ENCODE assay signal across 24 cellular contexts in the genomic region with DNA sequence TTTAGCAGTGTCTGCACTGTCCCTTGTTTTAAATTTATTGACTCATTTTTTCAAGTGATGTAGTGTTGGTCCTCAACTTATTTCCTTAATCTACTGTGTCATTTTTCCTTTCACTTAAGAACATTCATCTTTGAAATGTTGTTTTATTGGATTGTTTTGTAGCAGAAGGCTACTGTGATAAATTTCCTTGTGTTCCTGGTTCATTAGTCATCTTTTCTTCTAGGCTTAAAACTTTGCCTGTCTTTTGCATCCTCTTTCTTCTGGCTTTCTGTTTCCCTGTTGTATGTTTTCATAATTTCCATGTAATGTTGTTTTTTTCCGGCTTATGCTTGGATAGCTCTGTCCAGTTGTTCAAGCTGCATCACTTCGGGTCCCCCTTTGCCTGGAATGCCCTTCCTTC.
A peak's percentile ranks its signal among the peaks of the same experiment; 100 is the strongest.
DNase-seq lines count a peak whose midpoint lies in the region; ATAC-seq, FAIRE-seq and TF ChIP-seq lines count a peak whose summit lies in the region.
"Had no signal": no experiment of that assay in that cellular context is flagged by ENCODE, and none has a peak within 500 bp of the region (broad histone marks: within the 10 kb centered on the region; RNA-seq: fewer than 3 reads in every experiment).

No MANE protein-coding gene starts in this region.

- H3K56ac ChIP-seq in H1 (replicated peaks; ENCODE audit: insufficient read length, low read depth, low read length) = no peak overlapping the region

- no peaks in the 10 kb centered on the region for H3K9me3 ChIP-seq in H1 (ENCODE audit: insufficient read depth in 2 of 2, low read depth in 1 of 2, low read length in 1 of 2)
- H3K9me3 ChIP-seq in osteoblast (ENCODE audit: low read depth, low read length) = no peaks in the 10 kb centered on the region
- H3K9me3 ChIP-seq: sigmoid colon, testis had no signal

- TF ChIP-seq CTCF in RWPE1 (conservative IDR thresholded peaks at IDR 0.05; ENCODE audit: low read depth) (no peak), H1 (IDR thresholded peaks at IDR 0.05; ENCODE audit: control extremely low read depth in 1 of 3, insufficient read depth in 1 of 3, low read depth in 1 of 3, low read length in 3 of 3) (no peak), osteoblast (IDR thresholded peaks at IDR 0.05; ENCODE audit: extremely low read depth, low read depth, low read length) (no peak), dorsolateral prefrontal cortex (IDR thresholded peaks at IDR 0.05 in 54 of 56, conservative IDR thresholded peaks at IDR 0.05 in 2 of 56; ENCODE audit: low read depth in 1 of 56, partially characterized antibody in 56 of 56) (no peak)

- FAIRE-seq in H1 (lab: Jason Lieb, UNC) = no peak
- FAIRE-seq: G401.6, urothelium cell line had no signal

- peak overlapping the region; percentile 66; the same call in 1 of the 2 replicates for H2BK5ac ChIP-seq in H1 (ENCODE audit: low read depth, low read length)

- no peak overlapping the region for H3K4me3 ChIP-seq in H1 (ENCODE audit: extremely low read depth in 1 of 4, insufficient read depth in 2 of 4, low read depth in 3 of 4, low read length in 4 of 4)
- H3K4me3 ChIP-seq in osteoblast (ENCODE audit: insufficient read depth, low read length) = no peak overlapping the region
- no peak overlapping the region for H3K4me3 ChIP-seq in dorsolateral prefrontal cortex
- H3K4me3 ChIP-seq: neural progenitor cell, sigmoid colon, testis had no signal

- no peaks in the 10 kb centered on the region for H3K79me2 ChIP-seq in H1 (ENCODE audit: control insufficient read depth in 1 of 2, insufficient read depth in 2 of 2, low read length in 2 of 2)
- no peaks in the 10 kb centered on the region for H3K79me2 ChIP-seq in osteoblast (ENCODE audit: insufficient read depth, low read length)

- no peak overlapping the region for H4K8ac ChIP-seq in H1 (ENCODE audit: extremely low read depth, insufficient read depth, low read length)

- H2AFZ ChIP-seq in H1 (ENCODE audit: low read length) (no peak overlapping the region), osteoblast (ENCODE audit: low read length) (no peak overlapping the region)
- H2AFZ ChIP-seq: neural progenitor cell had no signal

- CTCF ChIA-PET in RWPE1 (lab: Yijun Ruan, JAX) = interaction anchor here (1.1 to 3.0 kb wide), 2 partner anchors 36 kb away, joined by 5 to 13 read pairs; no protein-coding TSS in a partner anchor
- CTCF ChIA-PET in H1 (lab: Charles Lee; ENCODE audit: partially characterized antibody) = interaction anchor here (0.6 to 2.7 kb wide), 6 partner anchors 9 to 87 kb away, joined by 3 to 11 read pairs (median 4); a partner anchor contains a TSS

- WGBS in H1 (ENCODE audit: extremely low coverage in 1 of 2, insufficient coverage in 1 of 2, insufficient read length in 1 of 2, insufficient replicate concordance in 2 of 2, low coverage in 1 of 2, low lambda C conversion rate in 2 of 2, missing lambda C conversion rate in 1 of 2), 2 experiments = 89% methylated on average over 2 of the region's 2 CpGs; no CpG with 5 or more reads in 1 of the 2 experiments

- H3K4me1 ChIP-seq in H1 (replicated peaks in 1 of 4; ENCODE audit: control insufficient read depth in 3 of 4, insufficient read depth in 4 of 4, low read length in 3 of 4) = peaks cover 1 to 11% (median 5%) of the 10 kb centered on the region in 4 experiments; a peak in 4 of 7 replicates
- peaks cover 51% of the 10 kb centered on the region for H3K4me1 ChIP-seq in osteoblast (ENCODE audit: insufficient read depth, low read length)
- H3K4me1 ChIP-seq: neural progenitor cell, testis had no signal

- H3K23ac ChIP-seq in H1 (ENCODE audit: insufficient read length) = no peak overlapping the region

- H4K20me1 ChIP-seq in H1 (replicated peaks in 1 of 2; ENCODE audit: control insufficient read depth in 1 of 2, insufficient read depth in 2 of 2, low read length in 2 of 2) (no peaks in the 10 kb centered on the region), osteoblast (ENCODE audit: insufficient read depth, low read length) (no peaks in the 10 kb centered on the region)

- intact Hi-C loops in dorsolateral prefrontal cortex (cut with DNase I) = no loop called here

- H3K27ac ChIP-seq in RWPE1 (peak overlapping the region; percentile 95; the same call in 1 of the 2 replicates), H1 (ENCODE audit: low read depth, low read length) (no peak overlapping the region), osteoblast (ENCODE audit: low read depth, low read length) (peak overlapping the region; percentile 0), dorsolateral prefrontal cortex (no peak overlapping the region)
- H3K27ac ChIP-seq: neural progenitor cell, sigmoid colon, testis had no signal

- H2BK20ac ChIP-seq in H1 (ENCODE audit: low read length) = 0 out of 2 replicates have a peak overlapping the region, but pooled peaks have one; percentile 86

- no peak overlapping the region for H2BK12ac ChIP-seq in H1 (ENCODE audit: low read depth, low read length)

- no peak overlapping the region for H3K18ac ChIP-seq in H1 (ENCODE audit: extremely low read depth, low read length)

- no peaks in the 10 kb centered on the region for H3K23me2 ChIP-seq in H1 (ENCODE audit: low read depth, low read length)

- H3K4me2 ChIP-seq in H1 (ENCODE audit: insufficient read depth in 1 of 2, low read depth in 2 of 2, low read length in 2 of 2) (no peak overlapping the region), osteoblast (ENCODE audit: insufficient read depth, low read length) (peak overlapping the region; percentile 9)
- H3K4me2 ChIP-seq: neural progenitor cell had no signal

- TF ChIP-seq RAD21 in H1 (IDR thresholded peaks at IDR 0.05 in 1 of 2, conservative IDR thresholded peaks at IDR 0.05 in 1 of 2; ENCODE audit: low read depth in 2 of 2, low read length in 2 of 2) = no peak

- ATAC-seq in HG03196 (IDR thresholded peaks at IDR 0.05; ENCODE audit: unreplicated experiment) (no peak), GM18907 (IDR thresholded peaks at IDR 0.05; ENCODE audit: unreplicated experiment) (no peak)
- ATAC-seq: activated CD8-positive, alpha-beta T cell treated with anti-CD3 and anti-CD28 coated beads, Interleukin-2, amount 10 ng/mL, durations not matched to agents 7 days and 5 days; CD8-positive, alpha-beta T cell; T-helper 17 cell had no signal

- TF ChIP-seq EP300 in H1 (IDR thresholded peaks at IDR 0.05; ENCODE audit: borderline replicate concordance in 1 of 2, low read depth in 2 of 2, low read length in 2 of 2) = no peak

- H3K27me3 ChIP-seq in H1 (replicated peaks in 1 of 4; ENCODE audit: control insufficient read depth in 3 of 4, extremely low read depth in 1 of 4, insufficient read depth in 3 of 4, low read length in 3 of 4) (no peaks in the 10 kb centered on the region), osteoblast (ENCODE audit: insufficient read depth, low read length) (no peaks in the 10 kb centered on the region), dorsolateral prefrontal cortex (no peaks in the 10 kb centered on the region)
- H3K27me3 ChIP-seq: neural progenitor cell, sigmoid colon, testis had no signal

- H3K4ac ChIP-seq in H1 (replicated peaks; ENCODE audit: insufficient read length, low read depth, low read length) = no peak overlapping the region

- no peak overlapping the region for H2BK120ac ChIP-seq in H1 (replicated peaks; ENCODE audit: low read depth, low read length)

- H4K5ac ChIP-seq in H1 (ENCODE audit: insufficient read length, low read depth, low read length) = no peak overlapping the region

- no peak overlapping the region for H2BK15ac ChIP-seq in H1 (ENCODE audit: low read length)

- no peaks in the 10 kb centered on the region for H3K79me1 ChIP-seq in H1 (ENCODE audit: low read depth, low read length)

- H3K36me3 ChIP-seq in H1 (ENCODE audit: control insufficient read depth in 2 of 4, insufficient read depth in 4 of 4, low read length in 3 of 4) (no peaks in the 10 kb centered on the region), osteoblast (ENCODE audit: insufficient read depth, low read length) (no peaks in the 10 kb centered on the region)
- H3K36me3 ChIP-seq: neural progenitor cell, sigmoid colon had no signal

- TF ChIP-seq POLR2A in H1 (IDR thresholded peaks at IDR 0.05; ENCODE audit: control extremely low read depth in 1 of 2, low read depth in 2 of 2, low read length in 2 of 2) = no peak

- peak; percentile 16 for DNase-seq in AG08395 (ENCODE audit: low spot score)
- no peak for DNase-seq in RWPE1 (ENCODE audit: low spot score)
- DNase-seq in H1 (ENCODE audit: low read depth in 1 of 2, low spot score in 2 of 2) = no peak
- DNase-seq in osteoblast (ENCODE audit: insufficient read length, low spot score, missing footprints) = no peak
- DNase-seq in dorsolateral prefrontal cortex = no peak
- DNase-seq in stimulated activated naive CD4-positive, alpha-beta T cell treated with Interleukin-2 at 50 U/mL for 16 hours (lab: John Stamatoyannopoulos, UW) = no peak
- DNase-seq: activated CD8-positive, alpha-beta T cell treated with anti-CD3 and anti-CD28 coated beads, Interleukin-2, amount 10 ng/mL, durations not matched to agents 7 days and 5 days; aorta; CD8-positive, alpha-beta T cell; central memory CD4-positive, alpha-beta T cell; H7; NCI-H82; posterior cingulate gyrus; RPMI8226; sigmoid colon; stimulated activated CD4-positive, alpha-beta T cell treated with anti-CD3 and anti-CD28 coated beads, Interleukin-15, amount 100 ng/mL, for 24 hours; stimulated activated naive CD4-positive, alpha-beta T cell; T-helper 17 cell; testis had no signal

- POLR2A ChIA-PET in RWPE1 (lab: Yijun Ruan, JAX; ENCODE audit: low non-redundant PET) (no interaction called here), H1 (lab: Charles Lee; ENCODE audit: partially characterized antibody) (no interaction called here)

- no peak overlapping the region for H3K9ac ChIP-seq in H1 (replicated peaks in 1 of 4; ENCODE audit: extremely low read depth in 1 of 4, low read depth in 3 of 4, low read length in 3 of 4)
- H3K9ac ChIP-seq: neural progenitor cell had no signal

- H3K14ac ChIP-seq in H1 (ENCODE audit: insufficient read length) = no peak overlapping the region

- no peak overlapping the region for H4K91ac ChIP-seq in H1 (replicated peaks; ENCODE audit: insufficient read length, low read length)

- H2AK5ac ChIP-seq in H1 (ENCODE audit: low read depth, low read length) = 0 out of 2 replicates have a peak overlapping the region, but pooled peaks have one; percentile 44

TF ChIP-seq in H1, 55 proteins besides CTCF, POLR2A, EP300 and RAD21 (continues in another document):
- TF ChIP-seq TAF1 (IDR thresholded peaks at IDR 0.05; ENCODE audit: low read depth, low read length) = no peak
- TF ChIP-seq EZH2 (IDR thresholded peaks at IDR 0.05; ENCODE audit: low read depth, low read length, severe bottlenecking) = no peak
- TF ChIP-seq JUN (IDR thresholded peaks at IDR 0.05; ENCODE audit: low read depth, low read length) = no peak
- TF ChIP-seq BRCA1 (IDR thresholded peaks at IDR 0.05; ENCODE audit: low read depth, low read length) = no peak
- no peak for TF ChIP-seq RFX5 (IDR thresholded peaks at IDR 0.05; ENCODE audit: borderline replicate concordance, low read depth, low read length)
- no peak for TF ChIP-seq YY1 (IDR thresholded peaks at IDR 0.05; ENCODE audit: low read depth, low read length)
- no peak for TF ChIP-seq MAFK (IDR thresholded peaks at IDR 0.05; ENCODE audit: low read depth, low read length)
- no peak for TF ChIP-seq CTBP2 (IDR thresholded peaks at IDR 0.05; ENCODE audit: borderline replicate concordance, insufficient read depth, insufficient read length, low read length)
- no peak for TF ChIP-seq NRF1 (IDR thresholded peaks at IDR 0.05; ENCODE audit: low read depth, low read length)
- TF ChIP-seq CREB1 (IDR thresholded peaks at IDR 0.05) = no peak

Comparison
In these comparisons a context has a peak if more than half of its experiments do, and no peak if none do; other contexts are left out.
1. H3K27ac ChIP-seq: peak in RWPE1 (single experiment) and osteoblast (single experiment); none in H1 (single experiment) and dorsolateral prefrontal cortex (0 of 59).